Comparison of ENCODE assay signal across 8 cellular contexts in genomic region chr12:57242691-57243454, GRCh38. TPM values are rescaled to one million over a fixed set of nuclear protein-coding genes. Genes with fewer than 3 reads are reported as not detected.
DNase-seq lines count a peak whose midpoint lies in the region; ATAC-seq, FAIRE-seq and TF ChIP-seq lines count a peak whose summit lies in the region.

No MANE protein-coding gene starts in this region.

- TF ChIP-seq CTCF in Loucy (conservative IDR thresholded peaks at IDR 0.05; ENCODE audit: low read length), result peak; percentile 82

- WGBS in small intestine, 3 donors, result 0 to 2% (median 1%) methylated on average over 44 to 45 of the region's 45 CpGs

- H3K9me3 Mint-ChIP-seq in activated naive CD8-positive, alpha-beta T cell treated with anti-CD3 and anti-CD28 coated beads, Interleukin-2, amount 50 U/mL, for 24 hours, result no peaks in the 10 kb centered on the region

- H2AFZ ChIP-seq in Loucy (ENCODE audit: low read length), result no peak overlapping the region

- peak overlapping the region; percentile 43 to 64 (median 52) for H3K4me3 ChIP-seq in BLaER1 treated with 17β-estradiol and CSF1 and Interleukin-3, amounts not matched to agents 10 nM and 100 nM
- H3K4me3 ChIP-seq in Loucy (ENCODE audit: low read length, poor library complexity, severe bottlenecking), result peak overlapping the region; percentile 76
- peak overlapping the region in 1 of 2 donors; percentile 35 for H3K4me3 ChIP-seq in small intestine (ENCODE audit: low read depth in 1 of 2, low read length in 2 of 2)

- H3F3A ChIP-seq in Loucy (ENCODE audit: low read depth), result peaks cover 2% of the 10 kb centered on the region; the same call in 1 of the 2 replicates

- no peaks in the 10 kb centered on the region for H3K36me3 Mint-ChIP-seq in activated naive CD8-positive, alpha-beta T cell treated with anti-CD3 and anti-CD28 coated beads, Interleukin-2, amount 50 U/mL, for 24 hours (ENCODE audit: low read depth)

- no peak for FAIRE-seq in small intestine (lab: Jason Lieb, UNC)

- H3K4me2 ChIP-seq in BLaER1 treated with 17β-estradiol and CSF1 and Interleukin-3, amounts not matched to agents 10 nM and 100 nM, result peak overlapping the region; percentile 92 to 100 (median 99)
- peak overlapping the region; percentile 90 for H3K4me2 ChIP-seq in Loucy (ENCODE audit: low read depth, low read length, poor library complexity, severe bottlenecking)

- peaks cover 3% of the 10 kb centered on the region for H3K79me2 ChIP-seq in Loucy (ENCODE audit: insufficient read depth, low read length)

- H3K27me3 Mint-ChIP-seq in activated naive CD8-positive, alpha-beta T cell treated with anti-CD3 and anti-CD28 coated beads, Interleukin-2, amount 50 U/mL, for 24 hours, result peaks cover 49% of the 10 kb centered on the region

- peaks cover 9 to 52% (median 37%) of the 10 kb centered on the region in 11 experiments; a peak in 20 of 22 replicates for H4K20me1 ChIP-seq in BLaER1 treated with 17β-estradiol and CSF1 and Interleukin-3, amounts not matched to agents 10 nM and 100 nM
- H4K20me1 ChIP-seq in Loucy (ENCODE audit: insufficient read depth, low read length, poor library complexity, severe bottlenecking), result no peaks in the 10 kb centered on the region

- in situ Hi-C loops in SK-MEL-5 (cut with HindIII; ENCODE audit: low pct_unique_long_range_greater_than_20kb, low sequenced_read_pairs), result no loop called here

- no peak overlapping the region for H3K27ac ChIP-seq in BLaER1 treated with 17β-estradiol and CSF1 and Interleukin-3, amounts not matched to agents 10 nM and 100 nM
- no peak overlapping the region for H3K27ac ChIP-seq in small intestine (ENCODE audit: low read depth in 1 of 2, low read length in 1 of 2)

- peaks cover 51 to 77% (median 70%) of the 10 kb centered on the region in 10 experiments for H3K4me1 ChIP-seq in BLaER1 treated with 17β-estradiol and CSF1 and Interleukin-3, amounts not matched to agents 10 nM and 100 nM
- H3K4me1 ChIP-seq in Loucy (ENCODE audit: insufficient read depth, low read length, poor library complexity, severe bottlenecking) (peaks cover 15% of the 10 kb centered on the region), small intestine (ENCODE audit: control insufficient read depth in 2 of 2, insufficient read depth in 1 of 2, low read depth in 1 of 2, low read length in 1 of 2) (peaks cover 2 to 3% of the 10 kb centered on the region in 2 donors)

- no peaks in the 10 kb centered on the region for H3K9me2 ChIP-seq in Loucy (replicated peaks; ENCODE audit: low read depth, low read length)

- H3K27me3 ChIP-seq in BLaER1 treated with 17β-estradiol and CSF1 and Interleukin-3, amounts not matched to agents 10 nM and 100 nM, result peaks cover 61 to 81% (median 76%) of the 10 kb centered on the region in 11 experiments
- H3K27me3 ChIP-seq in Loucy (ENCODE audit: insufficient read depth, low read length, poor library complexity, severe bottlenecking) (no peaks in the 10 kb centered on the region), small intestine (ENCODE audit: control insufficient read depth in 2 of 2, insufficient read depth in 2 of 2, low read length in 2 of 2) (peaks cover 0 to 22% of the 10 kb centered on the region in 2 donors)

- H3K4me1 Mint-ChIP-seq in activated naive CD8-positive, alpha-beta T cell treated with anti-CD3 and anti-CD28 coated beads, Interleukin-2, amount 50 U/mL, for 24 hours, result peaks cover 43% of the 10 kb centered on the region

- no peaks in the 10 kb centered on the region for H3K36me3 ChIP-seq in BLaER1 treated with 17β-estradiol and CSF1 and Interleukin-3, amounts not matched to agents 10 nM and 100 nM
- H3K36me3 ChIP-seq in Loucy (ENCODE audit: insufficient read depth, low read length) (no peaks in the 10 kb centered on the region), small intestine (ENCODE audit: control insufficient read depth in 2 of 2, insufficient read depth in 2 of 2, low read length in 2 of 2) (no peaks in the 10 kb centered on the region)

- peak overlapping the region in 4 of 11 experiments; percentile 41 to 68 (median 56); a peak in 6 of 22 replicates for H3K9ac ChIP-seq in BLaER1 treated with 17β-estradiol and CSF1 and Interleukin-3, amounts not matched to agents 10 nM and 100 nM
- H3K9ac ChIP-seq in Loucy (ENCODE audit: low read depth, low read length, poor library complexity, severe bottlenecking), result peak overlapping the region; percentile 69

- H3K27ac Mint-ChIP-seq in activated naive CD8-positive, alpha-beta T cell treated with anti-CD3 and anti-CD28 coated beads, Interleukin-2, amount 50 U/mL, for 24 hours, result no peak overlapping the region

- DNase-seq in SK-MEL-5 (ENCODE audit: low read depth, low spot score) (peak; percentile 66), hepatic stellate cell (ENCODE audit: low spot score) (peak; percentile 66), small intestine (peak; percentile 55), SKM-1 (lab: John Stamatoyannopoulos, UW; ENCODE audit: unreplicated experiment) (no peak)
- peak; percentile 85 for DNase-seq in activated naive CD8-positive, alpha-beta T cell treated with anti-CD3 and anti-CD28 coated beads, Interleukin-2, amount 50 U/mL, for 24 hours

- H3K4me3 Mint-ChIP-seq in activated naive CD8-positive, alpha-beta T cell treated with anti-CD3 and anti-CD28 coated beads, Interleukin-2, amount 50 U/mL, for 24 hours, result peak overlapping the region; percentile 58

- H3K9me3 ChIP-seq in BLaER1 treated with 17β-estradiol and CSF1 and Interleukin-3, amounts not matched to agents 10 nM and 100 nM (replicated peaks in 1 of 11), result no peaks in the 10 kb centered on the region
- H3K9me3 ChIP-seq in Loucy (ENCODE audit: insufficient read depth, low read depth, low read length) (no peaks in the 10 kb centered on the region), small intestine (ENCODE audit: control insufficient read depth, low read depth) (no peaks in the 10 kb centered on the region)

- peak; percentile 41 for ATAC-seq in GM19328 (IDR thresholded peaks at IDR 0.05; ENCODE audit: unreplicated experiment)
- ATAC-seq in activated naive CD8-positive, alpha-beta T cell treated with anti-CD3 and anti-CD28 coated beads, Interleukin-2, amount 50 U/mL, for 24 hours, result peak; percentile 3

RNA-seq across cellular contexts. Expression of gene STAC3, which starts 8.1 kb away (rescaled TPM):
- total RNA-seq in SK-MEL-5 (2014; rRNA removed; shearing (Covaris generic)), result not detected in 2 replicates
- polyA plus RNA-seq in SK-MEL-5 (2015; cell fraction: cytosol; rRNA removed), result not detected in 2 replicates
- 0.91 and 5.6 TPM in 2 replicates for polyA plus RNA-seq in SK-MEL-5 (2015; cell fraction: nucleus; rRNA removed)
- polyA plus RNA-seq in small intestine, result 1 to 10 TPM; 1.1 to 3.5 (median 3.2) TPM

RNA-seq across cellular contexts. Expression of gene SHMT2, which starts 13.4 kb away (rescaled TPM):
- total RNA-seq in SK-MEL-5 (2014; rRNA removed; shearing (Covaris generic)), result 345 and 365 TPM in 2 replicates
- polyA plus RNA-seq in SK-MEL-5 (2015; cell fraction: cytosol; rRNA removed), result 441 and 554 TPM in 2 replicates
- polyA plus RNA-seq in SK-MEL-5 (2015; cell fraction: nucleus; rRNA removed), result 436 and 456 TPM in 2 replicates
- polyA plus RNA-seq in small intestine, result 100 to 1,000 TPM in 1 of 3 donors, 10 to 100 TPM in 2; 22.8 to 150 (median 35.1) TPM

RNA-seq across cellular contexts. Expression of gene NXPH4, which starts 26.3 kb away (rescaled TPM):
- total RNA-seq in SK-MEL-5 (2014; rRNA removed; shearing (Covaris generic)), result 5.1 and 5.4 TPM in 2 replicates
- polyA plus RNA-seq in SK-MEL-5 (2015; cell fraction: cytosol; rRNA removed), result 18.8 and 20.2 TPM in 2 replicates
- 1.9 and 3.3 TPM in 2 replicates for polyA plus RNA-seq in SK-MEL-5 (2015; cell fraction: nucleus; rRNA removed)
- polyA plus RNA-seq in small intestine, result under 1 TPM in 1 of 3 donors, not detected in 2; 0.10 TPM
